Comparison of ENCODE assay signal across 8 cellular contexts in genomic region chr13:45280751-45281634, GRCh38.
DNase-seq lines count a peak whose midpoint lies in the region; ATAC-seq lines count a peak whose summit lies in the region.

No MANE protein-coding gene starts in this region.

- H3K4me3 Mint-ChIP-seq in effector memory CD8-positive, alpha-beta T cell, result no peak overlapping the region

- H3K9me3 ChIP-seq in effector memory CD4-positive, alpha-beta T cell (ENCODE audit: control insufficient read depth, low read length), result no peaks in the 10 kb centered on the region

- H3K27me3 ChIP-seq in effector memory CD4-positive, alpha-beta T cell (replicated peaks; ENCODE audit: control insufficient read depth, insufficient read depth, low read length, poor library complexity, severe bottlenecking), result no peaks in the 10 kb centered on the region

- no peaks in the 10 kb centered on the region for H3K4me1 ChIP-seq in effector memory CD4-positive, alpha-beta T cell (ENCODE audit: control insufficient read depth, insufficient read depth, low read length, poor library complexity, severe bottlenecking)

- no peaks in the 10 kb centered on the region for H3K27me3 Mint-ChIP-seq in effector memory CD8-positive, alpha-beta T cell

- H3K4me1 Mint-ChIP-seq in effector memory CD8-positive, alpha-beta T cell (ENCODE audit: low read depth in 2 of 2), result peaks cover 0 to 3% of the 10 kb centered on the region in 2 donors

- DNase-seq in GF-D8 (lab: John Stamatoyannopoulos, UW), result peak; percentile 31
- DNase-seq in NCI-H2107 treated with DMSO at 0.1 percent for 48 hours (lab: John Stamatoyannopoulos, UW; ENCODE audit: unreplicated experiment), result peak; percentile 48
- peak; percentile 24 to 55 for DNase-seq in activated CD4-positive, alpha-beta T cell treated with anti-CD3 and anti-CD28 coated beads, Interleukin-2, amount 50 U/mL, for 24 hours (ENCODE audit: low read depth in 1 of 2, low spot score in 1 of 2)
- peak in 1 of 3 experiments; percentile 6 for DNase-seq in effector memory CD8-positive, alpha-beta T cell
- peak; percentile 87 for DNase-seq in midbrain (lab: John Stamatoyannopoulos, UW)
- peak; percentile 30 for DNase-seq in stimulated activated CD8-positive, alpha-beta memory T cell treated with anti-CD3 and anti-CD28 coated beads, Interleukin-7, amount 100 ng/mL, for 24 hours (ENCODE audit: low read depth)
- DNase-seq in effector memory CD4-positive, alpha-beta T cell, result no peak

- H3K36me3 Mint-ChIP-seq in effector memory CD8-positive, alpha-beta T cell (ENCODE audit: insufficient read depth), result peaks cover 8% of the 10 kb centered on the region

- no peaks in the 10 kb centered on the region for H3K9me3 Mint-ChIP-seq in effector memory CD8-positive, alpha-beta T cell

- no peak overlapping the region for H3K4me3 ChIP-seq in effector memory CD4-positive, alpha-beta T cell (ENCODE audit: insufficient read depth, low read depth, low read length, poor library complexity, severe bottlenecking)

- no peaks in the 10 kb centered on the region for H3K36me3 ChIP-seq in effector memory CD4-positive, alpha-beta T cell (ENCODE audit: control insufficient read depth, insufficient read depth, low read length)

- H3K27ac Mint-ChIP-seq in effector memory CD8-positive, alpha-beta T cell, result no peak overlapping the region

- peak; percentile 74 for ATAC-seq in HG02588 (IDR thresholded peaks at IDR 0.05; ENCODE audit: unreplicated experiment)
- ATAC-seq in effector memory CD8-positive, alpha-beta T cell (replicated peaks), result peak; percentile 44

- no peak overlapping the region for H3K27ac ChIP-seq in effector memory CD4-positive, alpha-beta T cell (ENCODE audit: insufficient read depth, low read length, poor library complexity, severe bottlenecking)

Comparison
In these comparisons a context has a peak if more than half of its experiments do, and no peak if none do; other contexts are left out.
1. DNase-seq: peak in GF-D8 (single experiment), NCI-H2107 treated with DMSO at 0.1 percent for 48 hours (single experiment), activated CD4-positive, alpha-beta T cell treated with anti-CD3 and anti-CD28 coated beads, Interleukin-2, amount 50 U/mL, for 24 hours (2 of 2), midbrain (single experiment) and stimulated activated CD8-positive, alpha-beta memory T cell treated with anti-CD3 and anti-CD28 coated beads, Interleukin-7, amount 100 ng/mL, for 24 hours (single experiment); none in effector memory CD4-positive, alpha-beta T cell (0 of 3).